8 cellular contexts compared by ENCODE assay signal in genomic region chr12:94147991-94148840, GRCh38. TPM values are rescaled to one million over a fixed set of nuclear protein-coding genes. Genes with fewer than 3 reads are reported as not detected.
DNase-seq lines count a peak whose midpoint lies in the region; ATAC-seq, FAIRE-seq and TF ChIP-seq lines count a peak whose summit lies in the region.

TSS of gene PLXNC1 (plus strand) at chr12:94148577. CDS start at chr12:94148972, 395 bp downstream.

- peak within 1 kb of the TSS; percentile 95 for H3K4me2 ChIP-seq in trophoblast cell (ENCODE audit: low read length)

- H4K12ac ChIP-seq in trophoblast cell (ENCODE audit: low read depth, low read length) = peak within 1 kb of the TSS; percentile 13

- H2BK12ac ChIP-seq in trophoblast cell (ENCODE audit: low read length) = no peak within 1 kb of the TSS

- H3K18ac ChIP-seq in trophoblast cell (ENCODE audit: low read length) = peak within 1 kb of the TSS; percentile 15

- intact Hi-C loops in heart left ventricle (cut with DNase I) = loop anchor here in 8 of 10 donors (2.0 to 10.0 kb wide), 8 partner anchors 137 to 1187 kb away; no protein-coding TSS in a partner anchor

- ATAC-seq in GM19324 (IDR thresholded peaks at IDR 0.05; ENCODE audit: low FRiP score, unreplicated experiment) = peak; percentile 45
- ATAC-seq in HG03439 (IDR thresholded peaks at IDR 0.05; ENCODE audit: unreplicated experiment) = peak; percentile 41
- ATAC-seq in SK-N-SH treated with all-trans-retinoic acid at 6 μM for 48 hours = peak; percentile 37
- peak in 3 of 4 donors; percentile 50 to 65 (median 57) for ATAC-seq in heart left ventricle

- H3K9ac ChIP-seq in trophoblast cell (ENCODE audit: low read length) = no peak within 1 kb of the TSS

- H2AK5ac ChIP-seq in trophoblast cell (ENCODE audit: low read length) = no peak within 1 kb of the TSS

- TF ChIP-seq POLR2A in heart left ventricle (IDR thresholded peaks at IDR 0.05) = no peak

- H2BK5ac ChIP-seq in trophoblast cell (ENCODE audit: low read depth, low read length, poor library complexity) = no peak within 1 kb of the TSS

- no peak within 1 kb of the TSS for H3K23ac ChIP-seq in trophoblast cell (ENCODE audit: low read length)

- no peak within 1 kb of the TSS for H2BK120ac ChIP-seq in trophoblast cell (ENCODE audit: insufficient read depth, low read length, poor library complexity)

- peaks cover 0 to 51% (median 12%) of the 10 kb centered on the region in 12 donors for H3K4me1 ChIP-seq in heart left ventricle
- H3K4me1 ChIP-seq in trophoblast cell (ENCODE audit: control insufficient read depth in 1 of 2, insufficient read depth in 2 of 2, low read length in 2 of 2) = peaks cover 14 to 16% of the 10 kb centered on the region in 2 experiments

- no peaks in the 10 kb centered on the region for H3K36me3 ChIP-seq in BJ (ENCODE audit: control insufficient read depth, insufficient read depth, low read length)
- H3K36me3 ChIP-seq in heart left ventricle = no peaks in the 10 kb centered on the region
- H3K36me3 ChIP-seq in trophoblast cell (ENCODE audit: control insufficient read depth in 1 of 2, insufficient read depth in 2 of 2, low read length in 2 of 2) = no peaks in the 10 kb centered on the region

- 0 to 4% (median 1%) methylated on average over 21 to 83 of the region's 89 CpGs for WGBS in heart left ventricle, 4 donors
- no CpG with 5 or more reads among the region's 89 CpGs for WGBS in trophoblast cell (ENCODE audit: extremely low coverage, insufficient coverage, insufficient read length)

- H3K9me3 ChIP-seq in heart left ventricle (no peaks in the 10 kb centered on the region), trophoblast cell (ENCODE audit: insufficient read depth, low read depth, low read length) (peaks cover 5% of the 10 kb centered on the region)

- H3K79me2 ChIP-seq in trophoblast cell (ENCODE audit: control insufficient read depth, insufficient read depth, low read length, poor library complexity) = no peaks in the 10 kb centered on the region

- H4K8ac ChIP-seq in trophoblast cell (ENCODE audit: low read depth, low read length) = no peak within 1 kb of the TSS

- no peak for FAIRE-seq in urothelium cell line (lab: Jason Lieb, UNC)

- no peak within 1 kb of the TSS for H4K91ac ChIP-seq in trophoblast cell (ENCODE audit: low read depth, low read length)

- H3K4ac ChIP-seq in trophoblast cell (ENCODE audit: low read depth, low read length) = no peak within 1 kb of the TSS

- H3K4me3 ChIP-seq in BJ (ENCODE audit: low read depth, low read length) (peak within 1 kb of the TSS; percentile 50), heart left ventricle (peak within 1 kb of the TSS; percentile 51 to 80 (median 66)), trophoblast cell (ENCODE audit: low read depth, low read length) (peak within 1 kb of the TSS; percentile 72)

- H3K27ac ChIP-seq in heart left ventricle = peak within 1 kb of the TSS in 6 of 12 donors; percentile 4 to 70 (median 24)
- H3K27ac ChIP-seq in trophoblast cell (ENCODE audit: low read depth, low read length) = no peak within 1 kb of the TSS

- CTCF ChIA-PET in BJ (lab: Yijun Ruan, JAX) = interaction anchor here (1.0 to 2.1 kb wide), 8 partner anchors 12 to 384 kb away, joined by 3 to 8 read pairs (median 4); no protein-coding TSS in a partner anchor

- DNase-seq in BJ (ENCODE audit: low read depth) (no peak), heart left ventricle (peak; percentile 58 to 88 (median 67)), trophoblast cell (peak in 1 of 2 donors; percentile 36), urothelium cell line (ENCODE audit: low spot score) (peak; percentile 46)
- DNase-seq in activated naive CD8-positive, alpha-beta T cell treated with anti-CD3 and anti-CD28 coated beads, Interleukin-2, amount 50 U/mL, for 16 hours (ENCODE audit: low read depth, low spot score) = peak; percentile 40

- POLR2A ChIA-PET in BJ (lab: Charles Lee) = no interaction called here

- TF ChIP-seq CTCF in BJ (IDR thresholded peaks at IDR 0.05; ENCODE audit: insufficient read depth, low read depth, low read length) (no peak), heart left ventricle (IDR thresholded peaks at IDR 0.05) (no peak)

- H3K14ac ChIP-seq in trophoblast cell (ENCODE audit: low read length) = no peak within 1 kb of the TSS

- peaks cover 38% of the 10 kb centered on the region for H3K27me3 ChIP-seq in BJ (ENCODE audit: control insufficient read depth, insufficient read depth, low read length)
- peaks cover 0 to 18% (median 2%) of the 10 kb centered on the region in 9 donors for H3K27me3 ChIP-seq in heart left ventricle
- peaks cover 38% of the 10 kb centered on the region for H3K27me3 ChIP-seq in trophoblast cell (ENCODE audit: insufficient read depth, low read length)

- peak within 1 kb of the TSS; percentile 85 for H2AFZ ChIP-seq in trophoblast cell (ENCODE audit: insufficient read depth, low read length, poor library complexity)

- no peaks in the 10 kb centered on the region for H3K79me1 ChIP-seq in trophoblast cell (ENCODE audit: low read length)

TF ChIP-seq in SK-N-SH treated with all-trans-retinoic acid at 6 μM for 48 hours, 23 proteins besides CTCF, POLR2A, EP300 and RAD21:
- TF ChIP-seq BACH2 (CRISPR knock-in tag; IDR thresholded peaks at IDR 0.05; ENCODE audit: borderline replicate concordance) (no peak), TOX (CRISPR knock-in tag; IDR thresholded peaks at IDR 0.05; ENCODE audit: borderline replicate concordance) (no peak), RARB (CRISPR knock-in tag; IDR thresholded peaks at IDR 0.05) (no peak), ZNF565 (CRISPR knock-in tag; conservative IDR thresholded peaks at IDR 0.05; ENCODE audit: low read depth) (no peak), OSR1 (CRISPR knock-in tag; IDR thresholded peaks at IDR 0.05) (no peak), CREB5 (CRISPR knock-in tag; IDR thresholded peaks at IDR 0.05; ENCODE audit: low read depth) (no peak), SNAI2 (CRISPR knock-in tag; IDR thresholded peaks at IDR 0.05) (no peak), TCF4 (CRISPR knock-in tag; IDR thresholded peaks at IDR 0.05; ENCODE audit: borderline replicate concordance) (no peak), ARNTL (CRISPR knock-in tag; IDR thresholded peaks at IDR 0.05; ENCODE audit: borderline replicate concordance, low read depth) (no peak)
TF ChIP-seq in SK-N-SH treated with all-trans-retinoic acid at 6 μM for 48 hours: peak in this region for 0.

RNA-seq across cellular contexts. Expression of gene PLXNC1, which starts in this region (rescaled TPM):
- polyA plus RNA-seq in BJ (2011; rRNA removed) = 2.2 and 3.4 TPM in 2 replicates
- 3.9 and 5.8 TPM in 2 replicates for polyA minus RNA-seq in BJ (2011; rRNA and poly(A)+ RNA removed)
- total RNA-seq in heart left ventricle = 10 to 100 TPM in 1 of 9 donors, 1 to 10 TPM in 8; 1.8 to 18.4 (median 3.1) TPM
- 1 to 10 TPM in 1 of 2 donors, under 1 TPM in 1; 0.84 to 1.1 TPM for polyA plus RNA-seq in heart left ventricle
- polyA plus RNA-seq in trophoblast cell (2013) = 0.21 and 0.22 TPM in 2 replicates
